Comparison of ENCODE assay signal across 22 cellular contexts in the genomic region with DNA sequence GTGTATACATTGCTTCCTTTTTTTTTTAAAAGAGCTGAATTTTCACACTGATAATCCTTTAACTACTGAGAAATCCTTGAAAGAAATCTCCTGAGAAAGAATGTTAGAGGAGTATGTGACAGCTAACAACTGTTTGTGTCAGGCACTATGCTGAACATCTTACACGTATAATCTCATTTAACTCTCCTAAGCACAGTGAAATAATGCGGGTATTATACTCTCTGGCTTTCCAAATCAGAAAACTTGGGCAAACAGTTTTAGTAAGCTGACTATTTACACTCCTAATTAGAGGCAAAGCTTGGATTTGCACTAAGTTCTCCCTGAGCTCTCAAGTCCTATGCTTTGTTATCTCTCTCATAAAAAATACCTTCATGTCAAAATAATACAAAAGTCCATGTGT.
DNase-seq lines count a peak whose midpoint lies in the region; ATAC-seq and TF ChIP-seq lines count a peak whose summit lies in the region.
"Had no signal": no experiment of that assay in that cellular context is flagged by ENCODE, and none has a peak within 500 bp of the region (broad histone marks: within the 10 kb centered on the region; RNA-seq: fewer than 3 reads in every experiment).

No MANE protein-coding gene starts in this region.

- H3K4me3 Mint-ChIP-seq in GM23338, result no peak overlapping the region
- H3K4me3 Mint-ChIP-seq in WTC11, result no peak overlapping the region
- H3K4me3 Mint-ChIP-seq: CD14-positive monocyte; CD4-positive, alpha-beta memory T cell; HFFc6 had no signal

- H3K4me1 ChIP-seq in GM23338 (ENCODE audit: insufficient read depth) (no peaks in the 10 kb centered on the region), gastrocnemius medialis (peaks cover 0 to 5% of the 10 kb centered on the region in 2 donors), foreskin keratinocyte (no peaks in the 10 kb centered on the region)
- H3K4me1 ChIP-seq: BLaER1 had no signal

- ATAC-seq in GM23338 (no peak), WTC11 (no peak), left ventricle myocardium superior (no peak), gastrocnemius medialis (no peak), foreskin keratinocyte (no peak)
- ATAC-seq: GM12878 had no signal

- H3K27ac Mint-ChIP-seq in GM23338, result no peak overlapping the region
- peak overlapping the region; percentile 57 for H3K27ac Mint-ChIP-seq in WTC11
- H3K27ac Mint-ChIP-seq: CD4-positive, alpha-beta memory T cell; HFFc6 had no signal

- no peaks in the 10 kb centered on the region for H3K9me3 ChIP-seq in gastrocnemius medialis
- H3K9me3 ChIP-seq: BLaER1 had no signal

- H3K9me3 Mint-ChIP-seq in GM23338 (no peaks in the 10 kb centered on the region), WTC11 (no peaks in the 10 kb centered on the region)
- H3K9me3 Mint-ChIP-seq: CD14-positive monocyte; CD4-positive, alpha-beta memory T cell; HFFc6 had no signal

- peaks cover 41% of the 10 kb centered on the region for H4K20me1 ChIP-seq in GM23338 (replicated peaks; ENCODE audit: insufficient read depth)

- peaks cover 77% of the 10 kb centered on the region for H3K79me2 ChIP-seq in GM23338 (replicated peaks; ENCODE audit: insufficient read depth)

- peaks cover 2% of the 10 kb centered on the region for H3K27me3 Mint-ChIP-seq in GM23338 (ENCODE audit: insufficient read depth, low read depth, poor library complexity)
- H3K27me3 Mint-ChIP-seq in WTC11 (ENCODE audit: low read depth), result no peaks in the 10 kb centered on the region
- H3K27me3 Mint-ChIP-seq: CD4-positive, alpha-beta memory T cell had no signal

- intact Hi-C loops in left ventricle myocardium superior (cut with micrococcal nuclease), result no loop called here
- intact Hi-C loops in gastrocnemius medialis (cut with DNase I; ENCODE audit: low total_unique reads), result no loop called here

- H3K27ac ChIP-seq in GM23338 (ENCODE audit: low read depth) (peak overlapping the region; percentile 46; the same call in 1 of the 2 replicates), gastrocnemius medialis (no peak overlapping the region), foreskin keratinocyte (no peak overlapping the region)
- H3K27ac ChIP-seq: BLaER1, GM23248 had no signal

- H3K36me3 ChIP-seq in GM23338 (ENCODE audit: insufficient read depth), result peaks cover 73% of the 10 kb centered on the region
- H3K36me3 ChIP-seq in gastrocnemius medialis, result peaks cover 0 to 56% of the 10 kb centered on the region in 2 donors

- H3K36me3 Mint-ChIP-seq in GM23338 (ENCODE audit: low read depth), result peaks cover 81% of the 10 kb centered on the region
- H3K36me3 Mint-ChIP-seq in WTC11, result peaks cover 71% of the 10 kb centered on the region

- in situ Hi-C loops in gastrocnemius medialis (cut with MboI; ENCODE audit: low sequenced_read_pairs in 4 of 4), result no loop called here

- H3K4me1 Mint-ChIP-seq in GM23338 (no peaks in the 10 kb centered on the region), WTC11 (no peaks in the 10 kb centered on the region)
- H3K4me1 Mint-ChIP-seq: CD14-positive monocyte had no signal

- CTCF ChIA-PET in WTC11 (lab: Charles Lee), result no interaction called here

- TF ChIP-seq CTCF in GM23338 (conservative IDR thresholded peaks at IDR 0.05; ENCODE audit: low read depth in 2 of 2), result no peak
- TF ChIP-seq CTCF in WTC11 (IDR thresholded peaks at IDR 0.05), result no peak
- no peak for TF ChIP-seq CTCF in retinal pigment epithelial cell (conservative IDR thresholded peaks at IDR 0.05; ENCODE audit: low read depth, low read length)
- no peak for TF ChIP-seq CTCF in gastrocnemius medialis (IDR thresholded peaks at IDR 0.05 in 4 of 5, conservative IDR thresholded peaks at IDR 0.05 in 1 of 5)
- TF ChIP-seq CTCF in foreskin keratinocyte (conservative IDR thresholded peaks at IDR 0.05), result no peak

- no peaks in the 10 kb centered on the region for H3K27me3 ChIP-seq in GM23338 (ENCODE audit: insufficient read depth)
- no peaks in the 10 kb centered on the region for H3K27me3 ChIP-seq in gastrocnemius medialis
- H3K27me3 ChIP-seq in foreskin keratinocyte, result no peaks in the 10 kb centered on the region
- H3K27me3 ChIP-seq: BLaER1 had no signal

- DNase-seq in NCI-H82 (lab: John Stamatoyannopoulos, UW), result peak; percentile 3
- no peak for DNase-seq in NCI-H82 treated with DMSO at 0.1 percent for 48 hours (lab: John Stamatoyannopoulos, UW; ENCODE audit: unreplicated experiment)
- DNase-seq in GM23338 (ENCODE audit: low spot score), result no peak
- no peak for DNase-seq in WTC11 (ENCODE audit: low spot score)
- DNase-seq in retinal pigment epithelial cell (ENCODE audit: low read depth), result peak; percentile 70
- no peak for DNase-seq in left ventricle myocardium superior
- DNase-seq in gastrocnemius medialis, result no peak
- no peak for DNase-seq in foreskin keratinocyte
- DNase-seq: 8988T; Calu3; CD4-positive, alpha-beta memory T cell; DMS 273 treated with DMSO at 0.1 percent for 48 hours; DMS53; DND-41; EL; GM23248; HCEC 1CT; HFFc6; IMR-90 had no signal

- H3K9me2 ChIP-seq in GM23338 (ENCODE audit: insufficient read depth), result no peaks in the 10 kb centered on the region

- no peak overlapping the region for H3K4me2 ChIP-seq in GM23338
- H3K4me2 ChIP-seq: BLaER1 had no signal

- H3K4me3 ChIP-seq in GM23338, result no peak overlapping the region
- no peak overlapping the region for H3K4me3 ChIP-seq in retinal pigment epithelial cell (ENCODE audit: low read length)
- H3K4me3 ChIP-seq in gastrocnemius medialis, result no peak overlapping the region
- H3K4me3 ChIP-seq: BLaER1, GM12878, GM23248 had no signal

- TF ChIP-seq POLR2A in gastrocnemius medialis (IDR thresholded peaks at IDR 0.05), result no peak

- H3F3A ChIP-seq in GM23338 (replicated peaks; ENCODE audit: low read depth), result peaks cover 30% of the 10 kb centered on the region

- no peak overlapping the region for H2AFZ ChIP-seq in GM23338
- H2AFZ ChIP-seq: GM23248 had no signal

- POLR2A ChIA-PET in WTC11 (lab: Charles Lee), result no interaction called here

TF ChIP-seq in GM23338, 12 proteins besides CTCF, POLR2A, EP300 and RAD21:
- TF ChIP-seq POLR2AphosphoS5 (IDR thresholded peaks at IDR 0.05; ENCODE audit: low read depth) (no peak), STAT1 (IDR thresholded peaks at IDR 0.05; ENCODE audit: unreplicated experiment) (no peak), ZNF114 (CRISPR knock-in tag; IDR thresholded peaks at IDR 0.05) (no peak), EZH2 (IDR thresholded peaks at IDR 0.05; ENCODE audit: low read depth, unreplicated experiment) (no peak)
TF ChIP-seq in GM23338: peak in this region for 0.

TF ChIP-seq in WTC11, 78 proteins besides CTCF, POLR2A, EP300 and RAD21:
- no peak for TF ChIP-seq NFATC4 (CRISPR knock-in tag; IDR thresholded peaks at IDR 0.05)
- TF ChIP-seq SMAD4 (CRISPR knock-in tag; IDR thresholded peaks at IDR 0.05), result no peak
- TF ChIP-seq, protein P1, sequence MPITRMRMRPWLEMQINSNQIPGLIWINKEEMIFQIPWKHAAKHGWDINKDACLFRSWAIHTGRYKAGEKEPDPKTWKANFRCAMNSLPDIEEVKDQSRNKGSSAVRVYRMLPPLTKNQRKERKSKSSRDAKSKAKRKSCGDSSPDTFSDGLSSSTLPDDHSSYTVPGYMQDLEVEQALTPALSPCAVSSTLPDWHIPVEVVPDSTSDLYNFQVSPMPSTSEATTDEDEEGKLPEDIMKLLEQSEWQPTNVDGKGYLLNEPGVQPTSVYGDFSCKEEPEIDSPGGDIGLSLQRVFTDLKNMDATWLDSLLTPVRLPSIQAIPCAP (CRISPR knock-in tag; IDR thresholded peaks at IDR 0.05), result no peak
- TF ChIP-seq ETV6 (CRISPR knock-in tag; IDR thresholded peaks at IDR 0.05), result no peak
- TF ChIP-seq KAT7 (CRISPR knock-in tag; IDR thresholded peaks at IDR 0.05; ENCODE audit: borderline replicate concordance), result no peak
- TF ChIP-seq, protein P2, sequence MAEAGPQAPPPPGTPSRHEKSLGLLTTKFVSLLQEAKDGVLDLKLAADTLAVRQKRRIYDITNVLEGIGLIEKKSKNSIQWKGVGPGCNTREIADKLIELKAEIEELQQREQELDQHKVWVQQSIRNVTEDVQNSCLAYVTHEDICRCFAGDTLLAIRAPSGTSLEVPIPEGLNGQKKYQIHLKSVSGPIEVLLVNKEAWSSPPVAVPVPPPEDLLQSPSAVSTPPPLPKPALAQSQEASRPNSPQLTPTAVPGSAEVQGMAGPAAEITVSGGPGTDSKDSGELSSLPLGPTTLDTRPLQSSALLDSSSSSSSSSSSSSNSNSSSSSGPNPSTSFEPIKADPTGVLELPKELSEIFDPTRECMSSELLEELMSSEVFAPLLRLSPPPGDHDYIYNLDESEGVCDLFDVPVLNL (CRISPR knock-in tag; IDR thresholded peaks at IDR 0.05; ENCODE audit: borderline replicate concordance, low read depth), result no peak
- TF ChIP-seq, protein P3, sequence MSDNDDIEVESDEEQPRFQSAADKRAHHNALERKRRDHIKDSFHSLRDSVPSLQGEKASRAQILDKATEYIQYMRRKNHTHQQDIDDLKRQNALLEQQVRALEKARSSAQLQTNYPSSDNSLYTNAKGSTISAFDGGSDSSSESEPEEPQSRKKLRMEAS (CRISPR knock-in tag; IDR thresholded peaks at IDR 0.05), result no peak
- no peak for TF ChIP-seq EMX1 (CRISPR knock-in tag; IDR thresholded peaks at IDR 0.05)
- no peak for TF ChIP-seq RORB (CRISPR knock-in tag; IDR thresholded peaks at IDR 0.05)
- TF ChIP-seq, protein P4, sequence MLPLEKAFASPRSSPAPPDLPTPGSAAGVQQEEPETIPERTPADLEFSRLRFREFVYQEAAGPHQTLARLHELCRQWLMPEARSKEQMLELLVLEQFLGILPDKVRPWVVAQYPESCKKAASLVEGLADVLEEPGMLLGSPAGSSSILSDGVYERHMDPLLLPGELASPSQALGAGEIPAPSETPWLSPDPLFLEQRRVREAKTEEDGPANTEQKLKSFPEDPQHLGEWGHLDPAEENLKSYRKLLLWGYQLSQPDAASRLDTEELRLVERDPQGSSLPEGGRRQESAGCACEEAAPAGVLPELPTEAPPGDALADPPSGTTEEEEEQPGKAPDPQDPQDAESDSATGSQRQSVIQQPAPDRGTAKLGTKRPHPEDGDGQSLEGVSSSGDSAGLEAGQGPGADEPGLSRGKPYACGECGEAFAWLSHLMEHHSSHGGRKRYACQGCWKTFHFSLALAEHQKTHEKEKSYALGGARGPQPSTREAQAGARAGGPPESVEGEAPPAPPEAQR (CRISPR knock-in tag; IDR thresholded peaks at IDR 0.05), result no peak
- TF ChIP-seq ESRRA (CRISPR knock-in tag; IDR thresholded peaks at IDR 0.05; ENCODE audit: borderline replicate concordance), result no peak
TF ChIP-seq in WTC11: peak in this region for 0.

Comparison
In these comparisons a context has a peak if more than half of its experiments do, and no peak if none do; other contexts are left out.
1. DNase-seq: peak in NCI-H82 (single experiment) and retinal pigment epithelial cell (single experiment); none in NCI-H82 treated with DMSO at 0.1 percent for 48 hours (single experiment), GM23338 (single experiment), WTC11 (single experiment), left ventricle myocardium superior (single experiment), gastrocnemius medialis (0 of 2) and foreskin keratinocyte (0 of 2).